8 cellular contexts compared by ENCODE assay signal in the genomic region with DNA sequence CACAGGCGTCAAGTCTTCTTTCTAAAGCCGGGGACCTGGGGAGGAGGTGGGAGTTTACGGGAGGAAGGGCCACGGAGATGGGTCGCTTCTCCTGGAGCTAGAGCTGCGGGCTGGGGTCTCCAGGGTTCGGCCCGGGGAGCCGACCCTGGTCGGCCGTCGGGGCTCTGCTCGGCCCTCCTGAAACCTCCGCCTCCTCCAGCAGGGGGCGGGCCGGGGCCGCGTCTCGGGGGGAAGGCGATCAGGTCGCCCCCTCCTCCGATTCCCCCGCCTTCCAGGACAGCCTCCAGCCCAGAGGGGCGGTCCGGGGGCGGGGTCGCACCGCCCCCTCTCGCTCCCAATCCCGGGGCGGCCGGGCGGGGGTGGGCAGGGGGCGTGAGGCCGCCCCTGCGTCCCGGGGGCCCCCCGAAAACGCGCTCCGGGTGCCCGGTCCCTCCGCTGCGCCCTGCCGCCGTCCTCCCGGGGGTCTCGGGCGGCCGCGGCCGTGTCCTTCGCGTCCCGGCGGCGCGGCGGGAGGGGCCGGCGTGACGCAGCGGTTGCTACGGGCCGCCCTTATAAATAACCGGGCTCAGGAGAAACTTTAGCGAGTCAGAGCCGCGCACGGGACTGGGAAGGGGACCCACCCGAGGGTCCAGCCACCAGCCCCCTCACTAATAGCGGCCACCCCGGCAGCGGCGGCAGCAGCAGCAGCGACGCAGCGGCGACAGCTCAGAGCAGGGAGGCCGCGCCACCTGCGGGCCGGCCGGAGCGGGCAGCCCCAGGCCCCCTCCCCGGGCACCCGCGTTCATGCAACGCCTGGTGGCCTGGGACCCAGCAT. TPM values are rescaled to one million over a fixed set of nuclear protein-coding genes. Genes with fewer than 3 reads are reported as not detected.
DNase-seq lines count a peak whose midpoint lies in the region; ATAC-seq lines count a peak whose summit lies in the region.

Gene CEBPB, plus strand, starts transcription at position 580 of the 814 bp plus-strand sequence. Its CDS starts 204 bp downstream, at position 784.

- peak; percentile 47 for ATAC-seq in GM19351 (IDR thresholded peaks at IDR 0.05; ENCODE audit: unreplicated experiment)
- ATAC-seq in naive thymus-derived CD8-positive, alpha-beta T cell: peak; percentile 48 to 55

- peak within 1 kb of the TSS; percentile 81 for H3K4me3 Mint-ChIP-seq in activated T-helper 1 cell treated with anti-CD3 and anti-CD28 coated beads, Interleukin-12 subunit alpha, Interleukin-12 subunit beta, Interleukin-2, Interleukin-4 antibody, amounts not matched to agents 30 ng/mL and 10 ng/mL and 1 ng/mL, durations not matched to agents 14 hours and 24 hours and 36 hours
- H3K4me3 Mint-ChIP-seq in naive thymus-derived CD8-positive, alpha-beta T cell: peak within 1 kb of the TSS; percentile 62 to 89 (median 81)

- H3K9me3 Mint-ChIP-seq in activated T-helper 1 cell treated with anti-CD3 and anti-CD28 coated beads, Interleukin-12 subunit alpha, Interleukin-12 subunit beta, Interleukin-2, Interleukin-4 antibody, amounts not matched to agents 30 ng/mL and 10 ng/mL and 1 ng/mL, durations not matched to agents 14 hours and 24 hours and 36 hours: no peaks in the 10 kb centered on the region
- no peaks in the 10 kb centered on the region for H3K9me3 Mint-ChIP-seq in naive thymus-derived CD8-positive, alpha-beta T cell

- peaks cover 37% of the 10 kb centered on the region for H3K4me1 Mint-ChIP-seq in activated T-helper 1 cell treated with anti-CD3 and anti-CD28 coated beads, Interleukin-12 subunit alpha, Interleukin-12 subunit beta, Interleukin-2, Interleukin-4 antibody, amounts not matched to agents 30 ng/mL and 10 ng/mL and 1 ng/mL, durations not matched to agents 14 hours and 24 hours and 36 hours (ENCODE audit: low read depth)
- peaks cover 20 to 38% (median 32%) of the 10 kb centered on the region in 4 donors for H3K4me1 Mint-ChIP-seq in naive thymus-derived CD8-positive, alpha-beta T cell

- POLR2A ChIA-PET in naive thymus-derived CD8-positive, alpha-beta T cell (lab: Charles Lee): interaction anchor here (0.5 to 2.6 kb wide), 14 partner anchors 10 to 600 kb away, joined by 3 to 19 read pairs (median 5); partner anchors contain the start of genes PEDS1, PTPN1 and UBE2V1

- DNase-seq in C1 segment of cervical spinal cord (lab: John Stamatoyannopoulos, UW) (peak in 12 of 14 donors; percentile 26 to 93 (median 75)), HuH-7.5 (ENCODE audit: low spot score) (peak; percentile 97), RPMI8226 (peak; percentile 86), fibroblast of gingiva (ENCODE audit: low read depth) (peak; percentile 98)
- peak; percentile 82 for DNase-seq in activated T-helper 1 cell treated with anti-CD3 and anti-CD28 coated beads, Interleukin-12 subunit alpha, Interleukin-12 subunit beta, Interleukin-2, Interleukin-4 antibody, amounts not matched to agents 30 ng/mL and 10 ng/mL and 1 ng/mL, durations not matched to agents 14 hours and 24 hours and 36 hours (ENCODE audit: low spot score)
- peak; percentile 75 to 92 (median 82) for DNase-seq in naive thymus-derived CD8-positive, alpha-beta T cell
- DNase-seq in stimulated activated naive CD4-positive, alpha-beta T cell treated with Interleukin-2 at 50 U/mL for 16 hours (lab: John Stamatoyannopoulos, UW): peak; percentile 73

- peaks cover 21% of the 10 kb centered on the region for H3K36me3 Mint-ChIP-seq in activated T-helper 1 cell treated with anti-CD3 and anti-CD28 coated beads, Interleukin-12 subunit alpha, Interleukin-12 subunit beta, Interleukin-2, Interleukin-4 antibody, amounts not matched to agents 30 ng/mL and 10 ng/mL and 1 ng/mL, durations not matched to agents 14 hours and 24 hours and 36 hours (ENCODE audit: low read depth)
- peaks cover 0 to 2% (median 0%) of the 10 kb centered on the region in 3 donors for H3K36me3 Mint-ChIP-seq in naive thymus-derived CD8-positive, alpha-beta T cell

- peaks cover 6% of the 10 kb centered on the region for H3K27me3 Mint-ChIP-seq in activated T-helper 1 cell treated with anti-CD3 and anti-CD28 coated beads, Interleukin-12 subunit alpha, Interleukin-12 subunit beta, Interleukin-2, Interleukin-4 antibody, amounts not matched to agents 30 ng/mL and 10 ng/mL and 1 ng/mL, durations not matched to agents 14 hours and 24 hours and 36 hours (ENCODE audit: insufficient read depth)
- H3K27me3 Mint-ChIP-seq in naive thymus-derived CD8-positive, alpha-beta T cell: peaks cover 2 to 10% (median 7%) of the 10 kb centered on the region in 5 donors

- intact Hi-C loops in activated T-helper 1 cell treated with anti-CD3 and anti-CD28 coated beads, Interleukin-12 subunit alpha, Interleukin-12 subunit beta, Interleukin-2, Interleukin-4 antibody, amounts not matched to agents 30 ng/mL and 10 ng/mL and 1 ng/mL, durations not matched to agents 14 hours and 24 hours and 36 hours (cut with micrococcal nuclease): loop anchor here (1.0 to 5.0 kb wide), 5 partner anchors 97 to 320 kb away; partner anchors contain the start of gene PTPN1

- H3K27ac Mint-ChIP-seq in activated T-helper 1 cell treated with anti-CD3 and anti-CD28 coated beads, Interleukin-12 subunit alpha, Interleukin-12 subunit beta, Interleukin-2, Interleukin-4 antibody, amounts not matched to agents 30 ng/mL and 10 ng/mL and 1 ng/mL, durations not matched to agents 14 hours and 24 hours and 36 hours: peak within 1 kb of the TSS; percentile 79
- H3K27ac Mint-ChIP-seq in naive thymus-derived CD8-positive, alpha-beta T cell: peak within 1 kb of the TSS in 9 of 10 donors; percentile 78 to 97 (median 86)

RNA-seq across cellular contexts. Expression of gene CEBPB, which starts in this region (rescaled TPM):
- 52.3 and 55.2 TPM in 2 replicates for total RNA-seq in activated T-helper 1 cell treated with anti-CD3 and anti-CD28 coated beads, Interleukin-12 subunit alpha, Interleukin-12 subunit beta, Interleukin-2, Interleukin-4 antibody, amounts not matched to agents 30 ng/mL and 10 ng/mL and 1 ng/mL, durations not matched to agents 14 hours and 24 hours and 36 hours
- 10 to 100 TPM; 47.1 to 49.0 TPM for total RNA-seq in naive thymus-derived CD8-positive, alpha-beta T cell
- polyA plus RNA-seq in naive thymus-derived CD8-positive, alpha-beta T cell: 10 to 100 TPM; 13.1 to 17.9 (median 14.7) TPM

Comparison
In these comparisons a context has a peak if more than half of its experiments do, and no peak if none do; other contexts are left out.
1. Peak in every context shown above with its lines: DNase-seq and ATAC-seq.